20 cellular contexts compared by ENCODE assay signal in genomic region chr9:1208185-1208584, GRCh38.
A peak's percentile ranks its signal among the peaks of the same experiment; 100 is the strongest.
DNase-seq lines count a peak whose midpoint lies in the region; ATAC-seq and TF ChIP-seq lines count a peak whose summit lies in the region.
"Had no signal": no experiment of that assay in that cellular context is flagged by ENCODE, and none has a peak within 500 bp of the region (broad histone marks: within the 10 kb centered on the region; RNA-seq: fewer than 3 reads in every experiment).

No MANE protein-coding gene starts in this region.

- TF ChIP-seq POLR2A in suprapubic skin (IDR thresholded peaks at IDR 0.05): no peak

- no peak overlapping the region for H3K4me3 ChIP-seq in RWPE2 (ENCODE audit: severe bottlenecking)
- peak overlapping the region in 1 of 2 donors; percentile 24 for H3K4me3 ChIP-seq in foreskin fibroblast (ENCODE audit: low read depth in 1 of 2, low read length in 2 of 2)
- H3K4me3 ChIP-seq in suprapubic skin: no peak overlapping the region
- H3K4me3 ChIP-seq: BLaER1 treated with 17β-estradiol and CSF1 and Interleukin-3, amounts not matched to agents 10 nM and 100 nM; cardiac muscle cell; pancreas; sigmoid colon had no signal

- TF ChIP-seq CTCF in RWPE2 (IDR thresholded peaks at IDR 0.05; ENCODE audit: poor library complexity, severe bottlenecking) (no peak), foreskin fibroblast (IDR thresholded peaks at IDR 0.05; ENCODE audit: low read depth, low read length) (no peak), suprapubic skin (IDR thresholded peaks at IDR 0.05) (no peak), GM10266 (IDR thresholded peaks at IDR 0.05; ENCODE audit: control insufficient read depth, insufficient read depth, low read depth, missing control alignments) (no peak)

- H3K27me3 ChIP-seq in RWPE2 (ENCODE audit: insufficient read depth, poor library complexity, severe bottlenecking): no peaks in the 10 kb centered on the region
- no peaks in the 10 kb centered on the region for H3K27me3 ChIP-seq in suprapubic skin
- H3K27me3 ChIP-seq: BLaER1 treated with 17β-estradiol and CSF1 and Interleukin-3, amounts not matched to agents 10 nM and 100 nM; cardiac muscle cell; pancreas; sigmoid colon had no signal

- no peak for TF ChIP-seq EP300 in suprapubic skin (IDR thresholded peaks at IDR 0.05)

- DNase-seq in GM03348 (ENCODE audit: low spot score): peak; percentile 68
- DNase-seq in RWPE2 (ENCODE audit: low spot score): no peak
- DNase-seq in foreskin fibroblast: peak; percentile 85 to 89
- DNase-seq in suprapubic skin (ENCODE audit: low spot score in 2 of 2): peak in 1 of 2 donors; percentile 61
- no peak for DNase-seq in GM10266 (ENCODE audit: extremely low spot score)
- no peak for DNase-seq in NCI-H146 treated with DMSO at 0.1 percent for 48 hours (lab: John Stamatoyannopoulos, UW; ENCODE audit: unreplicated experiment)
- no peak for DNase-seq in stimulated activated CD4-positive, alpha-beta T cell treated with anti-CD3 and anti-CD28 coated beads, Interleukin-15, amount 100 ng/mL, for 24 hours
- DNase-seq: activated CD8-positive, alpha-beta T cell treated with anti-CD3 and anti-CD28 coated beads for 36 hours; activated T-cell treated with anti-CD3 and anti-CD28 coated beads, Interleukin-2, amount 50 U/mL, for 72 hours; effector CD4-positive, alpha-beta T cell; NCI-H1436 treated with DMSO at 0.1 percent for 48 hours; NCI-H226; NK-92 treated with Interleukin-12 subunit alpha and Interleukin-12 subunit beta, amount 100 ng/mL, for 24 hours; pancreas; sigmoid colon; stimulated activated CD4-positive, alpha-beta T cell treated with anti-CD3 and anti-CD28 coated beads, Interleukin-4, amount 100 ng/mL, for 24 hours; substantia nigra had no signal

- 60% methylated on average over 2 of the region's 2 CpGs for WGBS in suprapubic skin

- H3K27ac ChIP-seq in RWPE2 (ENCODE audit: poor library complexity, severe bottlenecking) (peak overlapping the region; percentile 85), suprapubic skin (peak overlapping the region; percentile 24)
- H3K27ac ChIP-seq: BLaER1 treated with 17β-estradiol and CSF1 and Interleukin-3, amounts not matched to agents 10 nM and 100 nM; cardiac muscle cell; pancreas; sigmoid colon had no signal

- H3K9me3 ChIP-seq in RWPE2 (ENCODE audit: severe bottlenecking) (no peaks in the 10 kb centered on the region), suprapubic skin (no peaks in the 10 kb centered on the region)
- H3K9me3 ChIP-seq: pancreas, sigmoid colon had no signal

- H3K4me1 ChIP-seq in RWPE2 (ENCODE audit: insufficient read depth, poor library complexity, severe bottlenecking): peaks cover 9% of the 10 kb centered on the region
- no peaks in the 10 kb centered on the region for H3K4me1 ChIP-seq in suprapubic skin
- H3K4me1 ChIP-seq: BLaER1 treated with 17β-estradiol and CSF1 and Interleukin-3, amounts not matched to agents 10 nM and 100 nM; pancreas; sigmoid colon had no signal

- no peaks in the 10 kb centered on the region for H3K36me3 ChIP-seq in RWPE2 (ENCODE audit: low read depth)
- H3K36me3 ChIP-seq in suprapubic skin: no peaks in the 10 kb centered on the region
- H3K36me3 ChIP-seq: BLaER1 treated with 17β-estradiol and CSF1 and Interleukin-3, amounts not matched to agents 10 nM and 100 nM; cardiac muscle cell; pancreas; sigmoid colon had no signal

- peak; percentile 86 for ATAC-seq in RWPE2 (ENCODE audit: low read depth)
- ATAC-seq in HG03280 (IDR thresholded peaks at IDR 0.05; ENCODE audit: unreplicated experiment): no peak
- ATAC-seq: activated CD8-positive, alpha-beta T cell treated with anti-CD3 and anti-CD28 coated beads for 36 hours; activated T-cell treated with anti-CD3 and anti-CD28 coated beads, Interleukin-2, amount 50 U/mL, for 72 hours had no signal

Comparison
In these comparisons a context has a peak if more than half of its experiments do, and no peak if none do; other contexts are left out.
1. DNase-seq: peak in GM03348 (single experiment) and foreskin fibroblast (2 of 2); none in RWPE2 (single experiment), GM10266 (single experiment), NCI-H146 treated with DMSO at 0.1 percent for 48 hours (single experiment) and stimulated activated CD4-positive, alpha-beta T cell treated with anti-CD3 and anti-CD28 coated beads, Interleukin-15, amount 100 ng/mL, for 24 hours (single experiment).